In the genomic region with DNA sequence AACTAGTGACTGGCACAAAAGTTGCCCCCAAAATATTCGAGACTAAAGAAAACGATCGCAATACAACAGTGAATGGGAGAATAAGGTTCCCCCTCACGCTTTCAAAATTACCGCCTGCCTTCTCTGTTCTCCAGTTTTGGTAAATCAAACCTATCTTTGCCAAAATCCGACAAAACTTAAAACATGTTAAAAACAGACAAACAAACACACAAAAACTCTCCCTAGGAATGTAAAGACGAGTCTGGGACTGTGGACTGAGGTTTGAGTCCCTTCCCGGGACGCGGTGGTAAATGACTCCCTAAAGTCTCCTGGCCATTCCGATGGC, we compare ENCODE assay signal across 9 cellular contexts. TPM values are rescaled to one million over a fixed set of nuclear protein-coding genes. Genes with fewer than 3 reads are reported as not detected.
DNase-seq lines count a peak whose midpoint lies in the region; ATAC-seq and TF ChIP-seq lines count a peak whose summit lies in the region.
"Had no signal": no experiment of that assay in that cellular context is flagged by ENCODE, and none has a peak within 500 bp of the region (broad histone marks: within the 10 kb centered on the region; RNA-seq: fewer than 3 reads in every experiment).

No MANE protein-coding gene starts in this region.

- H3K9me2 ChIP-seq in DOHH2 (replicated peaks; ENCODE audit: control insufficient read depth, low read length), result no peaks in the 10 kb centered on the region

- TF ChIP-seq POLR2A in erythroblast (IDR thresholded peaks at IDR 0.05; ENCODE audit: low read length), result no peak

- no peaks in the 10 kb centered on the region for H4K20me1 ChIP-seq in DOHH2 (ENCODE audit: control insufficient read depth, insufficient read depth, low read depth, low read length)

- peaks cover 5% of the 10 kb centered on the region; the same call in 1 of the 2 replicates for H3K27me3 ChIP-seq in DOHH2 (ENCODE audit: control insufficient read depth, low read length)

- DNase-seq in fibroblast of pulmonary artery (ENCODE audit: low read depth) (no peak), pons (ENCODE audit: low spot score) (peak; percentile 20), foreskin melanocyte (no peak), DMS79 (lab: John Stamatoyannopoulos, UW) (no peak), HT-29 (ENCODE audit: low spot score) (no peak), erythroblast (lab: John Stamatoyannopoulos, UW) (no peak)

- peaks cover 13% of the 10 kb centered on the region for H3K4me1 ChIP-seq in DOHH2 (ENCODE audit: control insufficient read depth, low read length)

- no peaks in the 10 kb centered on the region for H3F3A ChIP-seq in DOHH2 (ENCODE audit: control insufficient read depth, insufficient read depth)

- H3K79me2 ChIP-seq in DOHH2 (ENCODE audit: control insufficient read depth, low read length), result no peaks in the 10 kb centered on the region

- ATAC-seq in SK-N-SH treated with all-trans-retinoic acid at 6 μM for 48 hours, result no peak

- H3K9me3 ChIP-seq in DOHH2 (ENCODE audit: control insufficient read depth, insufficient read depth, low read length), result no peaks in the 10 kb centered on the region; the same call in 1 of the 2 replicates

- H3K4me2 ChIP-seq in DOHH2 (ENCODE audit: low read length), result peak overlapping the region; percentile 56

- no peak overlapping the region for H3K27ac ChIP-seq in DOHH2 (ENCODE audit: low read depth, low read length)

- H3K36me3 ChIP-seq in DOHH2 (ENCODE audit: control insufficient read depth, low read length), result no peaks in the 10 kb centered on the region

- peak overlapping the region; percentile 67 for H3K4me3 ChIP-seq in DOHH2 (ENCODE audit: low read length)
- H3K4me3 ChIP-seq in fibroblast of pulmonary artery (replicated peaks; ENCODE audit: low read depth, low read length), result peak overlapping the region; percentile 75

- TF ChIP-seq CTCF in DOHH2 (IDR thresholded peaks at IDR 0.05; ENCODE audit: low read depth, low read length, poor library complexity, severe bottlenecking) (no peak), fibroblast of pulmonary artery (IDR thresholded peaks at IDR 0.05; ENCODE audit: low read length, missing control alignments) (no peak)

TF ChIP-seq in SK-N-SH treated with all-trans-retinoic acid at 6 μM for 48 hours, 23 proteins besides CTCF, POLR2A, EP300 and RAD21:
- TF ChIP-seq ZFP30 (CRISPR knock-in tag; IDR thresholded peaks at IDR 0.05) (no peak), ZNF565 (CRISPR knock-in tag; conservative IDR thresholded peaks at IDR 0.05; ENCODE audit: low read depth) (no peak), SNAI2 (CRISPR knock-in tag; IDR thresholded peaks at IDR 0.05) (no peak), PPARA (CRISPR knock-in tag; IDR thresholded peaks at IDR 0.05; ENCODE audit: borderline replicate concordance) (no peak), ARNTL (CRISPR knock-in tag; IDR thresholded peaks at IDR 0.05; ENCODE audit: borderline replicate concordance, low read depth) (no peak), ZNF70 (CRISPR knock-in tag; IDR thresholded peaks at IDR 0.05) (no peak)
- TF ChIP-seq, protein P1, sequence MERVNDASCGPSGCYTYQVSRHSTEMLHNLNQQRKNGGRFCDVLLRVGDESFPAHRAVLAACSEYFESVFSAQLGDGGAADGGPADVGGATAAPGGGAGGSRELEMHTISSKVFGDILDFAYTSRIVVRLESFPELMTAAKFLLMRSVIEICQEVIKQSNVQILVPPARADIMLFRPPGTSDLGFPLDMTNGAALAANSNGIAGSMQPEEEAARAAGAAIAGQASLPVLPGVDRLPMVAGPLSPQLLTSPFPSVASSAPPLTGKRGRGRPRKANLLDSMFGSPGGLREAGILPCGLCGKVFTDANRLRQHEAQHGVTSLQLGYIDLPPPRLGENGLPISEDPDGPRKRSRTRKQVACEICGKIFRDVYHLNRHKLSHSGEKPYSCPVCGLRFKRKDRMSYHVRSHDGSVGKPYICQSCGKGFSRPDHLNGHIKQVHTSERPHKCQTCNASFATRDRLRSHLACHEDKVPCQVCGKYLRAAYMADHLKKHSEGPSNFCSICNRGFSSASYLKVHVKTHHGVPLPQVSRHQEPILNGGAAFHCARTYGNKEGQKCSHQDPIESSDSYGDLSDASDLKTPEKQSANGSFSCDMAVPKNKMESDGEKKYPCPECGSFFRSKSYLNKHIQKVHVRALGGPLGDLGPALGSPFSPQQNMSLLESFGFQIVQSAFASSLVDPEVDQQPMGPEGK (CRISPR knock-in tag; IDR thresholded peaks at IDR 0.05; ENCODE audit: borderline replicate concordance), result no peak
- TF ChIP-seq, protein P2, sequence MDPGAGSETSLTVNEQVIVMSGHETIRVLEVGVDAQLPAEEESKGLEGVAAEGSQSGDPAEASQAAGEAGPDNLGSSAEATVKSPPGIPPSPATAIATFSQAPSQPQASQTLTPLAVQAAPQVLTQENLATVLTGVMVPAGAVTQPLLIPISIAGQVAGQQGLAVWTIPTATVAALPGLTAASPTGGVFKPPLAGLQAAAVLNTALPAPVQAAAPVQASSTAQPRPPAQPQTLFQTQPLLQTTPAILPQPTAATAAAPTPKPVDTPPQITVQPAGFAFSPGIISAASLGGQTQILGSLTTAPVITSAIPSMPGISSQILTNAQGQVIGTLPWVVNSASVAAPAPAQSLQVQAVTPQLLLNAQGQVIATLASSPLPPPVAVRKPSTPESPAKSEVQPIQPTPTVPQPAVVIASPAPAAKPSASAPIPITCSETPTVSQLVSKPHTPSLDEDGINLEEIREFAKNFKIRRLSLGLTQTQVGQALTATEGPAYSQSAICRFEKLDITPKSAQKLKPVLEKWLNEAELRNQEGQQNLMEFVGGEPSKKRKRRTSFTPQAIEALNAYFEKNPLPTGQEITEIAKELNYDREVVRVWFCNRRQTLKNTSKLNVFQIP (CRISPR knock-in tag; IDR thresholded peaks at IDR 0.05; ENCODE audit: borderline replicate concordance, low read depth), result no peak
- TF ChIP-seq, protein P3, sequence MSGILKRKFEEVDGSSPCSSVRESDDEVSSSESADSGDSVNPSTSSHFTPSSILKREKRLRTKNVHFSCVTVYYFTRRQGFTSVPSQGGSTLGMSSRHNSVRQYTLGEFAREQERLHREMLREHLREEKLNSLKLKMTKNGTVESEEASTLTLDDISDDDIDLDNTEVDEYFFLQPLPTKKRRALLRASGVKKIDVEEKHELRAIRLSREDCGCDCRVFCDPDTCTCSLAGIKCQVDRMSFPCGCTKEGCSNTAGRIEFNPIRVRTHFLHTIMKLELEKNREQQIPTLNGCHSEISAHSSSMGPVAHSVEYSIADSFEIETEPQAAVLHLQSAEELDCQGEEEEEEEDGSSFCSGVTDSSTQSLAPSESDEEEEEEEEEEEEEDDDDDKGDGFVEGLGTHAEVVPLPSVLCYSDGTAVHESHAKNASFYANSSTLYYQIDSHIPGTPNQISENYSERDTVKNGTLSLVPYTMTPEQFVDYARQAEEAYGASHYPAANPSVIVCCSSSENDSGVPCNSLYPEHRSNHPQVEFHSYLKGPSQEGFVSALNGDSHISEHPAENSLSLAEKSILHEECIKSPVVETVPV (CRISPR knock-in tag; IDR thresholded peaks at IDR 0.05), result peak; percentile 54; the same call in 1 of the 2 replicates
- TF ChIP-seq, protein P4, sequence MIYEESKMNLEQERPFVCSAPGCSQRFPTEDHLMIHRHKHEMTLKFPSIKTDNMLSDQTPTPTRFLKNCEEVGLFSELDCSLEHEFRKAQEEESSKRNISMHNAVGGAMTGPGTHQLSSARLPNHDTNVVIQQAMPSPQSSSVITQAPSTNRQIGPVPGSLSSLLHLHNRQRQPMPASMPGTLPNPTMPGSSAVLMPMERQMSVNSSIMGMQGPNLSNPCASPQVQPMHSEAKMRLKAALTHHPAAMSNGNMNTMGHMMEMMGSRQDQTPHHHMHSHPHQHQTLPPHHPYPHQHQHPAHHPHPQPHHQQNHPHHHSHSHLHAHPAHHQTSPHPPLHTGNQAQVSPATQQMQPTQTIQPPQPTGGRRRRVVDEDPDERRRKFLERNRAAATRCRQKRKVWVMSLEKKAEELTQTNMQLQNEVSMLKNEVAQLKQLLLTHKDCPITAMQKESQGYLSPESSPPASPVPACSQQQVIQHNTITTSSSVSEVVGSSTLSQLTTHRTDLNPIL (CRISPR knock-in tag; IDR thresholded peaks at IDR 0.05; ENCODE audit: low read depth), result 0 out of 2 replicates have a peak, but pooled peaks have one; percentile 19
- TF ChIP-seq, protein P5, sequence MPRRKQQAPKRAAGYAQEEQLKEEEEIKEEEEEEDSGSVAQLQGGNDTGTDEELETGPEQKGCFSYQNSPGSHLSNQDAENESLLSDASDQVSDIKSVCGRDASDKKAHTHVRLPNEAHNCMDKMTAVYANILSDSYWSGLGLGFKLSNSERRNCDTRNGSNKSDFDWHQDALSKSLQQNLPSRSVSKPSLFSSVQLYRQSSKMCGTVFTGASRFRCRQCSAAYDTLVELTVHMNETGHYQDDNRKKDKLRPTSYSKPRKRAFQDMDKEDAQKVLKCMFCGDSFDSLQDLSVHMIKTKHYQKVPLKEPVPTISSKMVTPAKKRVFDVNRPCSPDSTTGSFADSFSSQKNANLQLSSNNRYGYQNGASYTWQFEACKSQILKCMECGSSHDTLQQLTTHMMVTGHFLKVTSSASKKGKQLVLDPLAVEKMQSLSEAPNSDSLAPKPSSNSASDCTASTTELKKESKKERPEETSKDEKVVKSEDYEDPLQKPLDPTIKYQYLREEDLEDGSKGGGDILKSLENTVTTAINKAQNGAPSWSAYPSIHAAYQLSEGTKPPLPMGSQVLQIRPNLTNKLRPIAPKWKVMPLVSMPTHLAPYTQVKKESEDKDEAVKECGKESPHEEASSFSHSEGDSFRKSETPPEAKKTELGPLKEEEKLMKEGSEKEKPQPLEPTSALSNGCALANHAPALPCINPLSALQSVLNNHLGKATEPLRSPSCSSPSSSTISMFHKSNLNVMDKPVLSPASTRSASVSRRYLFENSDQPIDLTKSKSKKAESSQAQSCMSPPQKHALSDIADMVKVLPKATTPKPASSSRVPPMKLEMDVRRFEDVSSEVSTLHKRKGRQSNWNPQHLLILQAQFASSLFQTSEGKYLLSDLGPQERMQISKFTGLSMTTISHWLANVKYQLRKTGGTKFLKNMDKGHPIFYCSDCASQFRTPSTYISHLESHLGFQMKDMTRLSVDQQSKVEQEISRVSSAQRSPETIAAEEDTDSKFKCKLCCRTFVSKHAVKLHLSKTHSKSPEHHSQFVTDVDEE (CRISPR knock-in tag; IDR thresholded peaks at IDR 0.05), result no peak
TF ChIP-seq in SK-N-SH treated with all-trans-retinoic acid at 6 μM for 48 hours: peak in this region for 2.

RNA-seq across cellular contexts. Expression of a gene that starts 0.4 kb away (rescaled TPM):
- 5.2 and 6.1 TPM in 2 replicates for total RNA-seq in HT-29 (2014; rRNA removed; shearing (Covaris generic))
- total RNA-seq: OCI-LY7 had no signal

RNA-seq across cellular contexts. Expression of a gene that starts 28.4 kb away (rescaled TPM):
- 13.7 and 14.1 TPM in 2 replicates for total RNA-seq in HT-29 (2014; rRNA removed; shearing (Covaris generic))

RNA-seq across cellular contexts. Expression of a gene that starts 34.4 kb away (rescaled TPM):
- total RNA-seq in HT-29 (2014; rRNA removed; shearing (Covaris generic)), result not detected in 2 replicates
- total RNA-seq: OCI-LY7 had no signal
